11 cellular contexts compared by ENCODE assay signal in genomic region chr22:20574920-20575353, GRCh38.
"Had no signal": no experiment of that assay in that cellular context is flagged by ENCODE, and none has a peak within 500 bp of the region (broad histone marks: within the 10 kb centered on the region; RNA-seq: fewer than 3 reads in every experiment).

No MANE protein-coding gene starts in this region.

- H3K4me3 ChIP-seq: breast epithelium, esophagus squamous epithelium, pancreas, vagina had no signal

- H3K9me3 Mint-ChIP-seq: activated T-helper 1 cell treated with anti-CD3 and anti-CD28 coated beads, Interleukin-12 subunit alpha, Interleukin-12 subunit beta, Interleukin-2, Interleukin-4 antibody, amounts not matched to agents 30 ng/mL and 10 ng/mL and 1 ng/mL, durations not matched to agents 14 hours and 24 hours and 36 hours had no signal

- H3K27me3 ChIP-seq: breast epithelium, esophagus squamous epithelium, pancreas, vagina had no signal

- H3K27ac Mint-ChIP-seq: activated naive CD8-positive, alpha-beta T cell; activated T-helper 1 cell treated with anti-CD3 and anti-CD28 coated beads, Interleukin-12 subunit alpha, Interleukin-12 subunit beta, Interleukin-2, Interleukin-4 antibody, amounts not matched to agents 30 ng/mL and 10 ng/mL and 1 ng/mL, durations not matched to agents 14 hours and 24 hours and 36 hours had no signal

- H3K27ac ChIP-seq: breast epithelium, esophagus squamous epithelium, pancreas, vagina had no signal

- DNase-seq: aorta; esophagus squamous epithelium; foreskin fibroblast; mesendoderm; pancreas; stimulated activated CD4-positive, alpha-beta T cell treated with anti-CD3 and anti-CD28 coated beads, Interleukin-4, amount 100 ng/mL, for 4 hours had no signal

- H3K4me3 Mint-ChIP-seq: activated naive CD8-positive, alpha-beta T cell; activated T-helper 1 cell treated with anti-CD3 and anti-CD28 coated beads, Interleukin-12 subunit alpha, Interleukin-12 subunit beta, Interleukin-2, Interleukin-4 antibody, amounts not matched to agents 30 ng/mL and 10 ng/mL and 1 ng/mL, durations not matched to agents 14 hours and 24 hours and 36 hours had no signal

- H3K27me3 Mint-ChIP-seq: activated naive CD8-positive, alpha-beta T cell had no signal

- ATAC-seq: pancreas, SK-N-SH treated with all-trans-retinoic acid at 6 μM for 48 hours had no signal

- H3K36me3 ChIP-seq: breast epithelium had no signal

- H3K9me3 ChIP-seq: breast epithelium, esophagus squamous epithelium, pancreas, vagina had no signal

- H3K4me1 ChIP-seq: breast epithelium had no signal
